In genomic region chr7:135662373-135663114, GRCh38 we compare ENCODE assay signal across 8 cellular contexts. TPM values are rescaled to one million over a fixed set of nuclear protein-coding genes. Genes with fewer than 3 reads are reported as not detected.
DNase-seq lines count a peak whose midpoint lies in the region; ATAC-seq and TF ChIP-seq lines count a peak whose summit lies in the region.

TSS of gene STMP1 (plus strand) at chr7:135662514.

- H3K36me3 ChIP-seq in PC-9 (ENCODE audit: low read depth) (no peaks in the 10 kb centered on the region), esophagus (ENCODE audit: control insufficient read depth in 2 of 2, insufficient read depth in 2 of 2, low read length in 1 of 2) (no peaks in the 10 kb centered on the region), muscle layer of colon (ENCODE audit: insufficient read depth, low read length) (no peaks in the 10 kb centered on the region)

- H3K9me3 ChIP-seq in PC-9 (ENCODE audit: insufficient read depth, low read depth) (no peaks in the 10 kb centered on the region), esophagus (ENCODE audit: control insufficient read depth in 2 of 2, insufficient read depth in 1 of 2, low read depth in 1 of 2, low read length in 1 of 2) (no peaks in the 10 kb centered on the region), muscle layer of colon (ENCODE audit: low read length) (no peaks in the 10 kb centered on the region)

- H3K27ac ChIP-seq in PC-9 = peak within 1 kb of the TSS; percentile 92
- peak within 1 kb of the TSS; percentile 97 for H3K27ac ChIP-seq in esophagus (ENCODE audit: low read depth in 2 of 2, low read length in 1 of 2)
- peak within 1 kb of the TSS; percentile 98 for H3K27ac ChIP-seq in muscle layer of colon (ENCODE audit: low read depth, low read length)

- POLR2A ChIA-PET in PC-9 (lab: Charles Lee; ENCODE audit: unreplicated experiment) = interaction anchor here (0.6 to 0.7 kb wide), 4 partner anchors 8 to 1230 kb away, joined by 3 to 11 read pairs (median 8); no protein-coding TSS in a partner anchor

- H3K36me3 Mint-ChIP-seq in activated T-cell treated with anti-CD3 and anti-CD28 coated beads, Interleukin-2, amount 50 U/mL, for 4 hours (ENCODE audit: insufficient read depth) = peaks cover 14% of the 10 kb centered on the region

- H3K9ac ChIP-seq in muscle layer of colon (ENCODE audit: low read length) = peak within 1 kb of the TSS; percentile 93

- no peaks in the 10 kb centered on the region for H3K27me3 Mint-ChIP-seq in activated T-cell treated with anti-CD3 and anti-CD28 coated beads, Interleukin-2, amount 50 U/mL, for 4 hours (ENCODE audit: low read depth)

- intact Hi-C loops in PC-9 (cut with micrococcal nuclease; ENCODE audit: unreplicated experiment) = loop anchor here (2.0 to 5.0 kb wide), 2 partner anchors 138 to 1930 kb away; no protein-coding TSS in a partner anchor

- H3K4me3 ChIP-seq in PC-9 (peak within 1 kb of the TSS; percentile 99), esophagus (ENCODE audit: low read depth in 1 of 2, low read length in 2 of 2) (peak within 1 kb of the TSS; percentile 89 to 96), muscle layer of colon (ENCODE audit: low read depth in 1 of 2, low read length in 2 of 2) (peak within 1 kb of the TSS; percentile 97 to 100)

- H3K4me1 Mint-ChIP-seq in activated T-cell treated with anti-CD3 and anti-CD28 coated beads, Interleukin-2, amount 50 U/mL, for 4 hours (ENCODE audit: low read depth) = peaks cover 40% of the 10 kb centered on the region

- DNase-seq in DMS79 treated with DMSO at 0.1 percent for 48 hours (lab: John Stamatoyannopoulos, UW) = peak; percentile 86
- peak; percentile 52 for DNase-seq in KG1 (lab: John Stamatoyannopoulos, UW)
- peak; percentile 83 to 97 for DNase-seq in PC-9
- peak; percentile 98 for DNase-seq in activated T-cell treated with anti-CD3 and anti-CD28 coated beads, Interleukin-2, amount 50 U/mL, for 4 hours
- peak; percentile 91 to 96 for DNase-seq in stimulated activated CD8-positive, alpha-beta memory T cell treated with anti-CD3 and anti-CD28 coated beads, Interleukin-7, amount 100 ng/mL, for 1 hour (ENCODE audit: low read depth in 2 of 2)

- 0 to 1% methylated on average over 50 to 60 of the region's 60 CpGs for WGBS in esophagus, 2 donors

- H3K4me1 ChIP-seq in PC-9 (replicated peaks; ENCODE audit: insufficient read depth) (peaks cover 16% of the 10 kb centered on the region), esophagus (ENCODE audit: control insufficient read depth in 2 of 2, insufficient read depth in 2 of 2, low read length in 1 of 2) (no peaks in the 10 kb centered on the region), muscle layer of colon (ENCODE audit: insufficient read depth, low read length) (peaks cover 18% of the 10 kb centered on the region)

- peak; percentile 89 for TF ChIP-seq CTCF in PC-9 (conservative IDR thresholded peaks at IDR 0.05)

- H3K4me2 ChIP-seq in PC-9 = peak within 1 kb of the TSS; percentile 87

- H2AFZ ChIP-seq in PC-9 = peak within 1 kb of the TSS; percentile 93

- H3F3A ChIP-seq in PC-9 (ENCODE audit: insufficient read depth, low read depth) = peaks cover 21% of the 10 kb centered on the region

- H3K4me3 Mint-ChIP-seq in activated T-cell treated with anti-CD3 and anti-CD28 coated beads, Interleukin-2, amount 50 U/mL, for 4 hours = peak within 1 kb of the TSS; percentile 94

- no peaks in the 10 kb centered on the region for H3K9me2 ChIP-seq in PC-9 (ENCODE audit: insufficient read depth)

- H3K27me3 ChIP-seq in PC-9 (ENCODE audit: insufficient read depth, low read depth) = no peaks in the 10 kb centered on the region
- H3K27me3 ChIP-seq in esophagus (ENCODE audit: control insufficient read depth in 1 of 2, insufficient read depth in 2 of 2, low read length in 2 of 2) = no peaks in the 10 kb centered on the region
- H3K27me3 ChIP-seq in muscle layer of colon (ENCODE audit: control insufficient read depth in 1 of 2, insufficient read depth in 2 of 2, low read length in 2 of 2) = no peaks in the 10 kb centered on the region

- H4K20me1 ChIP-seq in PC-9 (ENCODE audit: insufficient read depth) = 0 out of 2 replicates have a peak, but pooled peaks cover 8% of the 10 kb centered on the region

- ATAC-seq in GM21723 (IDR thresholded peaks at IDR 0.05; ENCODE audit: unreplicated experiment) = peak; percentile 95
- peak; percentile 89 to 93 for ATAC-seq in activated T-cell treated with anti-CD3 and anti-CD28 coated beads, Interleukin-2, amount 50 U/mL, for 4 hours

- H3K79me2 ChIP-seq in PC-9 (ENCODE audit: low read depth) = peaks cover 52% of the 10 kb centered on the region

- TSS peak; percentile 59 for BruUV-seq in PC-9 (replicated peaks; lab: Mats Ljungman, UMichigan)

- CTCF ChIA-PET in PC-9 (lab: Charles Lee) = interaction anchor here (0.6 to 2.3 kb wide), 4 partner anchors 10 to 362 kb away, joined by 3 to 16 read pairs (median 8); no protein-coding TSS in a partner anchor

- H3K9me3 Mint-ChIP-seq in activated T-cell treated with anti-CD3 and anti-CD28 coated beads, Interleukin-2, amount 50 U/mL, for 4 hours = peaks cover 4% of the 10 kb centered on the region

RNA-seq across cellular contexts. Expression of gene STMP1, which starts in this region (rescaled TPM):
- total RNA-seq in PC-9 (2021) = 60.4 and 77.0 TPM in 2 replicates
- total RNA-seq in activated T-cell treated with anti-CD3 and anti-CD28 coated beads, Interleukin-2, amount 50 U/mL, for 4 hours = 10 to 100 TPM; 17.2 to 20.6 (median 19.8) TPM
- polyA plus RNA-seq in esophagus = 10 to 100 TPM; 31.4 to 48.1 TPM

Comparison
In these comparisons a context has a peak if more than half of its experiments do, and no peak if none do; other contexts are left out.
1. Peak in every context shown above with its lines: DNase-seq, ATAC-seq, H3K4me3 ChIP-seq and H3K27ac ChIP-seq.